Comparison of ENCODE assay signal across 15 cellular contexts in the genomic region with DNA sequence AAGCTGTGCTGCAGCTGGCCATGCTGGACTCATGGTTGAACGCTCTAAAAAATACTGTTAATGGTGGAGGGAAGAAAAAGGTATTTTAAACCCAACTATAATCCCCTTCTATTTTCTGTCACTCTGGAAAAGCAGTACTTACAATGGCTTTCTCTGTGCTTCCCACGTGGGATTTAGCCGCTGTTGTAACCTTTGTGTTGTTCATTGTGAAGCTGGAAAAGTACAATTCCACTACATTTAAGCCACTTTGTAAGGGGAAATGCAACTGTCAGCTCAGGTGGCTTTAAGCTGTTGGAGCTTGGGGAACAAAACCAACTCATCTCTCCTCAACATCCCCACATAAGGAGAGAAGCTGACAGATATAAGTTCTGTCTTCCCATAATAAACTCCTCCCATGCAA.
DNase-seq lines count a peak whose midpoint lies in the region; ATAC-seq and TF ChIP-seq lines count a peak whose summit lies in the region.
"Had no signal": no experiment of that assay in that cellular context is flagged by ENCODE, and none has a peak within 500 bp of the region (broad histone marks: within the 10 kb centered on the region; RNA-seq: fewer than 3 reads in every experiment).

No MANE protein-coding gene starts in this region.

- peak overlapping the region; percentile 26; the same call in 1 of the 2 replicates for H2AFZ ChIP-seq in DND-41 (ENCODE audit: low read depth, low read length)
- H2AFZ ChIP-seq in neural progenitor cell (replicated peaks): no peak overlapping the region

- no peaks in the 10 kb centered on the region for H3K4me1 ChIP-seq in DND-41 (ENCODE audit: insufficient read depth, low read length)
- peaks cover 28% of the 10 kb centered on the region for H3K4me1 ChIP-seq in HUES64 (ENCODE audit: insufficient read depth, low read length)
- no peaks in the 10 kb centered on the region for H3K4me1 ChIP-seq in endodermal cell (ENCODE audit: control insufficient read depth, insufficient read depth, low read length)
- peaks cover 30% of the 10 kb centered on the region for H3K4me1 ChIP-seq in neural progenitor cell
- no peaks in the 10 kb centered on the region for H3K4me1 ChIP-seq in breast epithelium

- no peak overlapping the region for H3K9ac ChIP-seq in DND-41 (ENCODE audit: low read depth, low read length)
- H3K9ac ChIP-seq in HUES64 (ENCODE audit: low read depth, low read length): no peak overlapping the region
- no peak overlapping the region for H3K9ac ChIP-seq in endodermal cell (ENCODE audit: extremely low read depth, low read length, poor library complexity, severe bottlenecking)
- no peak overlapping the region for H3K9ac ChIP-seq in neural progenitor cell

- H3K9me3 Mint-ChIP-seq in endodermal cell (no peaks in the 10 kb centered on the region), neural progenitor cell (no peaks in the 10 kb centered on the region)

- H4K20me1 ChIP-seq in DND-41 (ENCODE audit: insufficient read depth, low read length) (no peaks in the 10 kb centered on the region), neural progenitor cell (ENCODE audit: low read depth) (no peaks in the 10 kb centered on the region)

- H3K36me3 ChIP-seq in DND-41 (ENCODE audit: insufficient read depth, low read length): no peaks in the 10 kb centered on the region
- no peaks in the 10 kb centered on the region for H3K36me3 ChIP-seq in HUES64 (ENCODE audit: insufficient read depth, low read length)
- H3K36me3 ChIP-seq in endodermal cell (ENCODE audit: control insufficient read depth, insufficient read depth, low read length): no peaks in the 10 kb centered on the region
- no peaks in the 10 kb centered on the region for H3K36me3 ChIP-seq in neural progenitor cell
- no peaks in the 10 kb centered on the region for H3K36me3 ChIP-seq in breast epithelium

- H3K4me2 ChIP-seq in DND-41 (ENCODE audit: insufficient read depth, low read length): no peak overlapping the region
- H3K4me2 ChIP-seq in neural progenitor cell: peak overlapping the region; percentile 5

- no peak for DNase-seq in DND-41
- no peak for DNase-seq in endodermal cell
- DNase-seq in neural progenitor cell (ENCODE audit: low spot score): peak; percentile 85
- no peak for DNase-seq in breast epithelium (ENCODE audit: low spot score in 2 of 2)
- DNase-seq in SKM-1 (lab: John Stamatoyannopoulos, UW; ENCODE audit: unreplicated experiment): no peak
- no peak for DNase-seq in activated effector memory CD4-positive, alpha-beta T cell treated with anti-CD3 and anti-CD28 coated beads, Interleukin-2, amount 50 U/mL, for 16 hours
- DNase-seq in NCI-H1048 (lab: John Stamatoyannopoulos, UW): no peak
- DNase-seq: CD8-positive, alpha-beta T cell; COR-L47; DMS153; DMS79 treated with DMSO at 0.1 percent for 48 hours; GDM1 had no signal

- no peak for ATAC-seq in DND-41 (ENCODE audit: insufficient read depth, low read depth)
- ATAC-seq: CD8-positive, alpha-beta T cell had no signal

- 25% methylated on average over 2 of the region's 3 CpGs for WGBS in HUES64
- 20 to 45% methylated on average over 1 to 2 of the region's 3 CpGs for WGBS in endodermal cell (ENCODE audit: insufficient coverage in 1 of 2, insufficient read length in 1 of 2), 2 experiments

- H3K27ac ChIP-seq in DND-41 (ENCODE audit: low read length) (no peak overlapping the region), HUES64 (ENCODE audit: low read depth, low read length) (peak overlapping the region; percentile 18; the same call in 1 of the 2 replicates), endodermal cell (ENCODE audit: low read depth, low read length) (peak overlapping the region; percentile 25), neural progenitor cell (peak overlapping the region; percentile 80), breast epithelium (no peak overlapping the region)
- H3K27ac ChIP-seq: 22Rv1 had no signal

- TF ChIP-seq POLR2A in breast epithelium (IDR thresholded peaks at IDR 0.05): no peak

- H3K36me3 Mint-ChIP-seq in endodermal cell (ENCODE audit: low read depth) (no peaks in the 10 kb centered on the region), neural progenitor cell (no peaks in the 10 kb centered on the region)
- H3K36me3 Mint-ChIP-seq: CD14-positive monocyte; CD8-positive, alpha-beta T cell had no signal

- H3K27ac Mint-ChIP-seq in endodermal cell (peak overlapping the region; percentile 45), neural progenitor cell (no peak overlapping the region)
- H3K27ac Mint-ChIP-seq: CD14-positive monocyte; CD8-positive, alpha-beta T cell had no signal

- H3F3A ChIP-seq in neural progenitor cell (ENCODE audit: low read depth): peaks cover 37% of the 10 kb centered on the region

- H3K4me1 Mint-ChIP-seq in endodermal cell: peaks cover 18% of the 10 kb centered on the region
- peaks cover 13% of the 10 kb centered on the region for H3K4me1 Mint-ChIP-seq in neural progenitor cell
- H3K4me1 Mint-ChIP-seq: CD14-positive monocyte had no signal

- H3K27me3 Mint-ChIP-seq in endodermal cell (ENCODE audit: insufficient read depth): no peaks in the 10 kb centered on the region
- H3K27me3 Mint-ChIP-seq in neural progenitor cell (ENCODE audit: insufficient read depth, low read depth): no peaks in the 10 kb centered on the region

- H3K79me2 ChIP-seq in DND-41 (ENCODE audit: insufficient read depth, low read length): no peaks in the 10 kb centered on the region
- H3K79me2 ChIP-seq in neural progenitor cell (ENCODE audit: low read depth): no peaks in the 10 kb centered on the region

- no peak for TF ChIP-seq CTCF in DND-41 (IDR thresholded peaks at IDR 0.05; ENCODE audit: borderline replicate concordance, extremely low read depth, low read length, poor library complexity, severe bottlenecking)
- TF ChIP-seq CTCF in endodermal cell (conservative IDR thresholded peaks at IDR 0.05): no peak
- TF ChIP-seq CTCF in neural progenitor cell (IDR thresholded peaks at IDR 0.05): no peak
- TF ChIP-seq CTCF in breast epithelium (IDR thresholded peaks at IDR 0.05): no peak

- H3K9me3 ChIP-seq in DND-41 (ENCODE audit: insufficient read depth, low read length, severe bottlenecking): no peaks in the 10 kb centered on the region
- H3K9me3 ChIP-seq in HUES64 (ENCODE audit: insufficient read depth, low read depth, low read length): no peaks in the 10 kb centered on the region
- no peaks in the 10 kb centered on the region for H3K9me3 ChIP-seq in endodermal cell (ENCODE audit: control insufficient read depth, low read length)
- H3K9me3 ChIP-seq in neural progenitor cell (ENCODE audit: low read depth): no peaks in the 10 kb centered on the region
- no peaks in the 10 kb centered on the region for H3K9me3 ChIP-seq in breast epithelium

- H3K4me3 Mint-ChIP-seq in endodermal cell (no peak overlapping the region), neural progenitor cell (no peak overlapping the region)
- H3K4me3 Mint-ChIP-seq: CD14-positive monocyte; CD8-positive, alpha-beta T cell had no signal

- intact Hi-C loops in breast epithelium (cut with DNase I; ENCODE audit: low total_unique reads): no loop called here

- H3K4me3 ChIP-seq in DND-41 (ENCODE audit: low read depth in 1 of 2, low read length in 2 of 2) (no peak overlapping the region), HUES64 (ENCODE audit: low read length) (no peak overlapping the region), endodermal cell (ENCODE audit: low read length) (no peak overlapping the region), neural progenitor cell (no peak overlapping the region), breast epithelium (no peak overlapping the region)

- no peaks in the 10 kb centered on the region for H3K27me3 ChIP-seq in DND-41 (ENCODE audit: insufficient read depth, low read length, poor library complexity)
- H3K27me3 ChIP-seq in HUES64 (ENCODE audit: insufficient read depth, low read length): no peaks in the 10 kb centered on the region
- H3K27me3 ChIP-seq in endodermal cell (ENCODE audit: control insufficient read depth, insufficient read depth, low read length, poor library complexity, severe bottlenecking): no peaks in the 10 kb centered on the region
- no peaks in the 10 kb centered on the region for H3K27me3 ChIP-seq in neural progenitor cell
- H3K27me3 ChIP-seq in breast epithelium: no peaks in the 10 kb centered on the region

Comparison
In these comparisons a context has a peak if more than half of its experiments do, and no peak if none do; other contexts are left out.
1. H3K27ac ChIP-seq: peak in HUES64 (single experiment), endodermal cell (single experiment) and neural progenitor cell (single experiment); none in DND-41 (single experiment) and breast epithelium (0 of 2).